ENCODE assay signal across 9 cellular contexts in the genomic region with DNA sequence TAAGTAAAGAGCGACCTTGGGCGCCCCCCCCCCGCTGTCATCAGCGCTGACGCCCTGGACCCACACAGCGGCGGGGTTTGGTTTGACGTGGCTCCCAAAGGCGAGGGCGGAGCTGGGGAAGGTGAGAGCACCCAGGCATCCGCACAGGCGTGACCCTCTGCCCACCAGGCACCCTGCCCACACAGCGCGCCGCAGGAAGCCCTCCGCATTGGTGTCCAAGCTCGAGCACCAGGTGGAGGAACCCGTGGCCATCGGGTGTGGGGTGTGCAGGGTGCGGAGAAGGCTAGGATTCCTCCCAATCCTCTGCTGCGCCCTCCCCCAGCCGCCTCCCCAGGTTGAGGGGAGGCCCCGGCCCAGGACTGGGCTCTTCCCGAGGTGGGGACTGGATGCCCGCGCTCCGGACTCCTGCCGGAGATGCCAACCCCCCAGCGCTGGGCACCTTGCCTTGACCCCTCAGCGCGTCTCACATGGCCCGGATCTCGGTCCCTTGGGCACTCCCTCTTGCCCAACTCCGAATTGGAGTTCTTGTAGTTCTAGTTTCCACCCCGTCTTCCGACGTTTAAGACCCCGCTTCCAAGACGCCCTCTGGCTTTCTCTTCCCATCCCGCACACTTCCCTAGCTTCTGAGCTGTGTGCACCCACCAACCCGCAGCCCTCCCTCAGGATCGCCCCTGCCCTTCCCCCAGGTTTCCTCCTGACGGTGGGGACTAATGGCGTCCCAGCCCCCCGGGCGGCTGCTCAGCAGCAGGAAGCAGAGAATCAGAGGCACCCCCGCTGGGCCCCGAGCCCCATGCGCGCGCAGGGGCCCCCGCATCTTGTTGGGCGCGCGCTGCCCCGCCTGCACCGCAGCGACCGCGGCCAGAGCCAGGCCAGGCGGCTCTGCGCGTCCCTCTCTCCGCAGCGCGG. TPM values are rescaled to one million over a fixed set of nuclear protein-coding genes. Genes with fewer than 3 reads are reported as not detected.
DNase-seq lines count a peak whose midpoint lies in the region; ATAC-seq, FAIRE-seq and TF ChIP-seq lines count a peak whose summit lies in the region.
"Had no signal": no experiment of that assay in that cellular context is flagged by ENCODE, and none has a peak within 500 bp of the region (broad histone marks: within the 10 kb centered on the region; RNA-seq: fewer than 3 reads in every experiment).

No MANE protein-coding gene starts in this region.

- ATAC-seq in CD4-positive, alpha-beta T cell (ENCODE audit: poor library complexity) = no peak
- peak in 3 of 4 donors; percentile 32 to 75 (median 51) for ATAC-seq in pancreas
- ATAC-seq in GM19023 (IDR thresholded peaks at IDR 0.05; ENCODE audit: unreplicated experiment) = no peak

- H3K36me3 ChIP-seq in HUES64 (ENCODE audit: insufficient read depth, low read length) (no peaks in the 10 kb centered on the region), endocrine pancreas (ENCODE audit: control insufficient read depth, insufficient read depth, low read length) (no peaks in the 10 kb centered on the region), pancreas (no peaks in the 10 kb centered on the region), adrenal gland (replicated peaks in 1 of 2) (no peaks in the 10 kb centered on the region)

- H3K9ac ChIP-seq in HUES64 (ENCODE audit: low read depth, low read length) (peak overlapping the region; percentile 24; the same call in 1 of the 2 replicates), endocrine pancreas (ENCODE audit: control insufficient read depth, insufficient read depth, low read length) (peak overlapping the region; percentile 65)

- FAIRE-seq in pancreas (lab: Jason Lieb, UNC) (no peak), H54 (lab: Jason Lieb, UNC) (no peak)

- no peak for DNase-seq in CD4-positive, alpha-beta T cell
- DNase-seq in pancreas (peak in 1 of 6 donors; percentile 56), A172 (ENCODE audit: low spot score) (no peak), adrenal gland (no peak), H54 (ENCODE audit: insufficient read length, low spot score) (no peak)

- CTCF ChIA-PET in CD4-positive, alpha-beta T cell (lab: Charles Lee) = no interaction called here

- POLR2A ChIA-PET in CD4-positive, alpha-beta T cell (lab: Charles Lee) = no interaction called here

- no peaks in the 10 kb centered on the region for H3K9me3 ChIP-seq in CD4-positive, alpha-beta T cell (ENCODE audit: control insufficient read depth, low read length)
- H3K9me3 ChIP-seq in HUES64 (ENCODE audit: insufficient read depth, low read depth, low read length) = no peaks in the 10 kb centered on the region
- H3K9me3 ChIP-seq in endocrine pancreas (ENCODE audit: control insufficient read depth, low read length) = no peaks in the 10 kb centered on the region
- no peaks in the 10 kb centered on the region for H3K9me3 ChIP-seq in pancreas
- no peaks in the 10 kb centered on the region for H3K9me3 ChIP-seq in adrenal gland (replicated peaks in 1 of 3)

- peaks cover 13% of the 10 kb centered on the region for H3K36me3 Mint-ChIP-seq in CD4-positive, alpha-beta T cell (ENCODE audit: low read depth)

- no peak overlapping the region for H3K27ac ChIP-seq in CD4-positive, alpha-beta T cell (ENCODE audit: low read depth, low read length)
- H3K27ac ChIP-seq in HUES64 (ENCODE audit: low read depth, low read length) = no peak overlapping the region
- no peak overlapping the region for H3K27ac ChIP-seq in pancreas
- H3K27ac ChIP-seq in adrenal gland = no peak overlapping the region

- peak overlapping the region; percentile 55 for H3K4me3 ChIP-seq in HUES64 (ENCODE audit: low read length)
- peak overlapping the region; percentile 11 for H3K4me3 ChIP-seq in endocrine pancreas (ENCODE audit: control insufficient read depth, insufficient read depth, low read length)
- H3K4me3 ChIP-seq in pancreas = no peak overlapping the region
- peak overlapping the region in 1 of 4 donors; percentile 32 for H3K4me3 ChIP-seq in adrenal gland

- H3K4me1 ChIP-seq in HUES64 (ENCODE audit: insufficient read depth, low read length) (no peaks in the 10 kb centered on the region), endocrine pancreas (ENCODE audit: control insufficient read depth, insufficient read depth, low read length) (no peaks in the 10 kb centered on the region), pancreas (peaks cover 0 to 4% (median 0%) of the 10 kb centered on the region in 3 donors), adrenal gland (replicated peaks in 1 of 2) (peaks cover 0 to 6% of the 10 kb centered on the region in 2 donors)

- H3K27ac Mint-ChIP-seq in CD4-positive, alpha-beta T cell = no peak overlapping the region

- intact Hi-C loops in CD4-positive, alpha-beta T cell (cut with DNase I, micrococcal nuclease) = loop anchor here in 1 of 2 experiments (10.0 kb wide), 1 partner anchor 304 kb away; no protein-coding TSS in a partner anchor
- intact Hi-C loops in pancreas (cut with DNase I) = no loop called here
- intact Hi-C loops in adrenal gland (cut with DNase I) = no loop called here

- H3K27me3 ChIP-seq in CD4-positive, alpha-beta T cell (ENCODE audit: control insufficient read depth, insufficient read depth, low read length) = peaks cover 42% of the 10 kb centered on the region
- H3K27me3 ChIP-seq in HUES64 (ENCODE audit: insufficient read depth, low read length) = peaks cover 76% of the 10 kb centered on the region
- no peaks in the 10 kb centered on the region for H3K27me3 ChIP-seq in endocrine pancreas (ENCODE audit: control insufficient read depth, insufficient read depth, low read length)
- H3K27me3 ChIP-seq in pancreas = peaks cover 0 to 15% (median 3%) of the 10 kb centered on the region in 4 donors
- H3K27me3 ChIP-seq in adrenal gland = peaks cover 19% of the 10 kb centered on the region

- WGBS in HUES64 = 4% methylated on average over 66 of the region's 66 CpGs
- 2 to 3% methylated on average over 59 to 66 of the region's 66 CpGs for WGBS in pancreas, 2 donors
- 2 to 3% (median 2%) methylated on average over 21 to 66 of the region's 66 CpGs for WGBS in adrenal gland, 4 donors

- no peaks in the 10 kb centered on the region for H3K4me1 Mint-ChIP-seq in CD4-positive, alpha-beta T cell (ENCODE audit: low read depth)

- no peak for TF ChIP-seq CTCF in CD4-positive, alpha-beta T cell (IDR thresholded peaks at IDR 0.05)
- TF ChIP-seq CTCF in pancreas (IDR thresholded peaks at IDR 0.05) (no peak), adrenal gland (IDR thresholded peaks at IDR 0.05) (no peak)

- H3K9me3 Mint-ChIP-seq in CD4-positive, alpha-beta T cell = no peaks in the 10 kb centered on the region

- H3K4me3 Mint-ChIP-seq in CD4-positive, alpha-beta T cell = peak overlapping the region; percentile 11

- peaks cover 63% of the 10 kb centered on the region for H3K27me3 Mint-ChIP-seq in CD4-positive, alpha-beta T cell

- no peak for TF ChIP-seq POLR2A in adrenal gland (IDR thresholded peaks at IDR 0.05)
- no peak for TF ChIP-seq POLR2A in H54 (IDR thresholded peaks at IDR 0.05; ENCODE audit: low read depth, low read length)

RNA-seq across cellular contexts. Expression of a gene that starts 25.9 kb away (rescaled TPM):
- not detected for total RNA-seq in CD4-positive, alpha-beta T cell
- not detected for polyA plus RNA-seq in HUES64 (2013, experiment 1 of 2)
- not detected for polyA plus RNA-seq in HUES64 (2013, experiment 2 of 2)
- total RNA-seq in pancreas (not detected), adrenal gland (not detected)
- polyA plus RNA-seq in pancreas (under 1 TPM in 1 of 2 donors, not detected in 1; 0.16 TPM), adrenal gland (not detected)
- not detected in 2 replicates for total RNA-seq in A172 (2014; rRNA removed; shearing (Covaris generic))
- total RNA-seq: liver had no signal
- polyA plus RNA-seq: liver had no signal

RNA-seq across cellular contexts. Expression of a gene that starts 29.3 kb away (rescaled TPM):
- 10 to 100 TPM; 99.0 to 99.9 TPM for total RNA-seq in CD4-positive, alpha-beta T cell
- 32.9 TPM for polyA plus RNA-seq in HUES64 (2013, experiment 1 of 2)
- 42.9 TPM for polyA plus RNA-seq in HUES64 (2013, experiment 2 of 2)
- total RNA-seq in pancreas (10 to 100 TPM; 21.0 to 32.8 (median 25.1) TPM), adrenal gland (10 to 100 TPM; 33.5 to 59.2 (median 53.5) TPM)
- polyA plus RNA-seq in pancreas (10 to 100 TPM; 54.6 to 89.4 TPM), adrenal gland (100 to 1,000 TPM in 1 of 3 donors, 10 to 100 TPM in 2; 30.0 to 107 (median 93.9) TPM)
- total RNA-seq in A172 (2014; rRNA removed; shearing (Covaris generic)) = 81.7 and 91.5 TPM in 2 replicates

RNA-seq across cellular contexts. Expression of a gene that starts 49.2 kb away (rescaled TPM):
- not detected for total RNA-seq in CD4-positive, alpha-beta T cell
- 4.2 TPM for polyA plus RNA-seq in HUES64 (2013, experiment 1 of 2)
- 3.4 TPM for polyA plus RNA-seq in HUES64 (2013, experiment 2 of 2)
- total RNA-seq in pancreas = 10 to 100 TPM in 4 of 6 donors, 1 to 10 TPM in 2; 6.3 to 81.7 (median 23.7) TPM
- polyA plus RNA-seq in pancreas = 100 to 1,000 TPM in 1 of 2 donors, 10 to 100 TPM in 1; 58.3 to 220 TPM
- 19.3 and 31.5 TPM in 2 replicates for total RNA-seq in A172 (2014; rRNA removed; shearing (Covaris generic))
- 100 to 1,000 TPM in 1 of 8 donors, 10 to 100 TPM in 2, 1 to 10 TPM in 3, under 1 TPM in 1, not detected in 1; 0.39 to 106 (median 8.8) TPM for total RNA-seq in adrenal gland
- polyA plus RNA-seq in adrenal gland = 10 to 100 TPM in 2 of 3 donors, 1 to 10 TPM in 1; 8.5 to 45.3 (median 26.7) TPM
- polyA plus RNA-seq: liver had no signal

RNA-seq across cellular contexts. Expression of a gene that starts 59.8 kb away (rescaled TPM):
- total RNA-seq in CD4-positive, alpha-beta T cell = not detected
- 2.4 TPM for polyA plus RNA-seq in HUES64 (2013, experiment 1 of 2)
- 4.6 TPM for polyA plus RNA-seq in HUES64 (2013, experiment 2 of 2)
- total RNA-seq in pancreas (1 to 10 TPM in 5 of 6 donors, under 1 TPM in 1; 0.75 to 6.1 (median 1.9) TPM), adrenal gland (10 to 100 TPM in 3 of 8 donors, 1 to 10 TPM in 5; 2.0 to 46.5 (median 8.6) TPM)
- polyA plus RNA-seq in pancreas (100 to 1,000 TPM in 1 of 2 donors, 10 to 100 TPM in 1; 12.6 to 101 TPM), adrenal gland (100 to 1,000 TPM in 1 of 3 donors, 10 to 100 TPM in 2; 58.4 to 283 (median 60.1) TPM)
- total RNA-seq in A172 (2014; rRNA removed; shearing (Covaris generic)) = 30.0 and 34.5 TPM in 2 replicates

Comparison
In these comparisons a context has a peak if more than half of its experiments do, and no peak if none do; other contexts are left out.
1. ATAC-seq: peak in pancreas (3 of 4); none in CD4-positive, alpha-beta T cell (single experiment) and GM19023 (single experiment).
2. H3K4me3 ChIP-seq: peak in HUES64 (single experiment) and endocrine pancreas (single experiment); none in pancreas (0 of 4).